1 cellular context compared by ENCODE assay signal in the genomic region with DNA sequence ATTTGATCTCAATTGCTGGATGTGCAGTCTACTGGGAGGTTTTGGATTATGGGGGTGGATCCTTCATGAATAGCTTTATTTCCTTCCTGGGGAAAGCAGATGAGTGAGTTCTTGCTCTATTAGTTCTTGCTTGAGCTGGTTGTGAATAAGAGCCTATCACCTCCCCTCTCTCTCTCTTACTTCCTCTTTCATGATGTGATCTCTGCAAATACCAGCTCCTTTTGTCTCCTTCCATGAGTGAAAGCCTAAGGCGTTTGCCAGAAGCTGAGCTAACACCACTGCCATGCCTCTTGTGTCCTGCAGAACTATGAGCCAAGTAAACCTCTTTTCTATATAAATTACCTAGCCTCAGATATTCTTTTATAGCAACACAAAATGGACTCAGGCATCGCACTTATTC.
TF ChIP-seq lines count a peak whose summit lies in the region.

No MANE protein-coding gene starts in this region.

TF ChIP-seq in GM12878, 131 proteins besides CTCF, POLR2A, EP300 and RAD21:
- TF ChIP-seq IRF5 (IDR thresholded peaks at IDR 0.05; ENCODE audit: borderline replicate concordance) (no peak), CEBPB (IDR thresholded peaks at IDR 0.05; ENCODE audit: borderline replicate concordance in 1 of 2, low read depth in 2 of 2, low read length in 2 of 2) (no peak), PKNOX1 (IDR thresholded peaks at IDR 0.05) (no peak), WRNIP1 (IDR thresholded peaks at IDR 0.05; ENCODE audit: borderline replicate concordance, low read depth, low read length) (no peak), ZNF217 (IDR thresholded peaks at IDR 0.05) (no peak)
- TF ChIP-seq, protein P1, sequence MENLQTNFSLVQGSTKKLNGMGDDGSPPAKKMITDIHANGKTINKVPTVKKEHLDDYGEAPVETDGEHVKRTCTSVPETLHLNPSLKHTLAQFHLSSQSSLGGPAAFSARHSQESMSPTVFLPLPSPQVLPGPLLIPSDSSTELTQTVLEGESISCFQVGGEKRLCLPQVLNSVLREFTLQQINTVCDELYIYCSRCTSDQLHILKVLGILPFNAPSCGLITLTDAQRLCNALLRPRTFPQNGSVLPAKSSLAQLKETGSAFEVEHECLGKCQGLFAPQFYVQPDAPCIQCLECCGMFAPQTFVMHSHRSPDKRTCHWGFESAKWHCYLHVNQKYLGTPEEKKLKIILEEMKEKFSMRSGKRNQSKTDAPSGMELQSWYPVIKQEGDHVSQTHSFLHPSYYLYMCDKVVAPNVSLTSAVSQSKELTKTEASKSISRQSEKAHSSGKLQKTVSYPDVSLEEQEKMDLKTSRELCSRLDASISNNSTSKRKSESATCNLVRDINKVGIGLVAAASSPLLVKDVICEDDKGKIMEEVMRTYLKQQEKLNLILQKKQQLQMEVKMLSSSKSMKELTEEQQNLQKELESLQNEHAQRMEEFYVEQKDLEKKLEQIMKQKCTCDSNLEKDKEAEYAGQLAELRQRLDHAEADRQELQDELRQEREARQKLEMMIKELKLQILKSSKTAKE (IDR thresholded peaks at IDR 0.05; ENCODE audit: low read depth, poor library complexity, severe bottlenecking): no peak
